ENCODE assay signal across 9 cellular contexts in genomic region chr17:77493901-77494663, GRCh38.
DNase-seq lines count a peak whose midpoint lies in the region; ATAC-seq, FAIRE-seq and TF ChIP-seq lines count a peak whose summit lies in the region.
"Had no signal": no experiment of that assay in that cellular context is flagged by ENCODE, and none has a peak within 500 bp of the region (broad histone marks: within the 10 kb centered on the region; RNA-seq: fewer than 3 reads in every experiment).

No MANE protein-coding gene starts in this region.

- no peak for TF ChIP-seq POLR2A in K562 (conservative IDR thresholded peaks at IDR 0.05)

- POLR2A ChIA-PET in CD4-positive, alpha-beta T cell (lab: Charles Lee): interaction anchor here (0.6 to 3.0 kb wide), 15 partner anchors 21 to 162 kb away, joined by 3 to 18 read pairs (median 6); no protein-coding TSS in a partner anchor
- POLR2A ChIA-PET in K562 (lab: Yijun Ruan, JAX): interaction anchor here (0.6 to 1.2 kb wide), 3 partner anchors 66 to 490 kb away, joined by 3 to 5 read pairs (median 4); no protein-coding TSS in a partner anchor

- in situ Hi-C loops in K562 (cut with MboI): loop anchor here (5.0 kb wide), 1 partner anchor 67 kb away; no protein-coding TSS in a partner anchor

- no peak for ATAC-seq in CD4-positive, alpha-beta T cell (ENCODE audit: poor library complexity)
- ATAC-seq in K562 (no peak), omental fat pad (ENCODE audit: low FRiP score) (no peak), GM18498 (IDR thresholded peaks at IDR 0.05; ENCODE audit: unreplicated experiment) (no peak)

- H3K36me3 ChIP-seq in K562 (ENCODE audit: control insufficient read depth, insufficient read depth, low read length): peaks cover 77% of the 10 kb centered on the region; the same call in 2 of the 3 replicates

- H3K4me1 ChIP-seq in K562 (replicated peaks in 1 of 2; ENCODE audit: control insufficient read depth in 2 of 2, insufficient read depth in 2 of 2, low read length in 2 of 2): peaks cover 0 to 10% of the 10 kb centered on the region in 2 experiments; a peak in 1 of 5 replicates

- H3K79me2 ChIP-seq in K562 (ENCODE audit: control insufficient read depth, insufficient read depth, low read length): no peaks in the 10 kb centered on the region

- no peaks in the 10 kb centered on the region for H3K9me3 ChIP-seq in CD4-positive, alpha-beta T cell (ENCODE audit: control insufficient read depth, low read length)
- no peaks in the 10 kb centered on the region for H3K9me3 ChIP-seq in K562 (replicated peaks; ENCODE audit: control insufficient read depth, insufficient read depth, low read depth, low read length)
- H3K9me3 ChIP-seq: MG63 had no signal

- WGBS in K562 (ENCODE audit: insufficient coverage, low coverage, missing lambda C conversion rate): 65% methylated on average over 3 of the region's 9 CpGs

- H3K27ac ChIP-seq in CD4-positive, alpha-beta T cell (ENCODE audit: low read depth, low read length): peak overlapping the region; percentile 40
- H3K27ac ChIP-seq in K562 (ENCODE audit: extremely low read depth, low read depth, low read length): no peak overlapping the region

- no peak overlapping the region for H3K4me3 Mint-ChIP-seq in CD4-positive, alpha-beta T cell
- no peak overlapping the region for H3K4me3 Mint-ChIP-seq in HFFc6
- H3K4me3 Mint-ChIP-seq: activated CD4-positive, alpha-beta T cell treated with anti-CD3 and anti-CD28 coated beads, Interleukin-2, amount 10 ng/mL, durations not matched to agents 24 days and 14 days had no signal

- intact Hi-C loops in CD4-positive, alpha-beta T cell (cut with DNase I, micrococcal nuclease): loop anchor here (1.0 to 2.0 kb wide), 2 partner anchors 111 to 163 kb away; no protein-coding TSS in a partner anchor
- intact Hi-C loops in K562 (cut with micrococcal nuclease): no loop called here

- no peak for DNase-seq in CD4-positive, alpha-beta T cell
- no peak for DNase-seq in HFFc6
- DNase-seq in K562 (ENCODE audit: extremely low read depth in 1 of 4, low spot score in 3 of 4): no peak
- peak; percentile 14 for DNase-seq in omental fat pad (ENCODE audit: low spot score)
- DNase-seq in globus pallidus (ENCODE audit: low spot score): no peak
- no peak for DNase-seq in DMS79 (lab: John Stamatoyannopoulos, UW)

- H4K20me1 ChIP-seq in K562 (replicated peaks; ENCODE audit: control insufficient read depth, insufficient read depth, low read length): peaks cover 6% of the 10 kb centered on the region; the same call in 1 of the 2 replicates

- peak overlapping the region; percentile 71 for H3K27ac Mint-ChIP-seq in CD4-positive, alpha-beta T cell
- H3K27ac Mint-ChIP-seq in HFFc6: peak overlapping the region; percentile 13; the same call in 1 of the 2 replicates

- no peak for TF ChIP-seq RAD21 in K562 (CRISPR knock-in tag; conservative IDR thresholded peaks at IDR 0.05 in 1 of 2, IDR thresholded peaks at IDR 0.05 in 1 of 2)

- no peak overlapping the region for H2AFZ ChIP-seq in K562 (ENCODE audit: low read depth, low read length)

- peaks cover 7% of the 10 kb centered on the region for H3K4me1 Mint-ChIP-seq in CD4-positive, alpha-beta T cell (ENCODE audit: low read depth)
- peaks cover 8% of the 10 kb centered on the region for H3K4me1 Mint-ChIP-seq in HFFc6 (ENCODE audit: low read depth)

- H3K9me3 Mint-ChIP-seq in CD4-positive, alpha-beta T cell: no peaks in the 10 kb centered on the region
- H3K9me3 Mint-ChIP-seq in HFFc6: no peaks in the 10 kb centered on the region
- H3K9me3 Mint-ChIP-seq: activated CD4-positive, alpha-beta T cell treated with anti-CD3 and anti-CD28 coated beads, Interleukin-2, amount 10 ng/mL, durations not matched to agents 24 days and 14 days had no signal

- H3K9me1 ChIP-seq in K562 (ENCODE audit: control insufficient read depth, insufficient read depth, low read length): no peaks in the 10 kb centered on the region

- peaks cover 69% of the 10 kb centered on the region for H3K36me3 Mint-ChIP-seq in CD4-positive, alpha-beta T cell (ENCODE audit: low read depth)
- H3K36me3 Mint-ChIP-seq in HFFc6 (ENCODE audit: low read depth): peaks cover 4% of the 10 kb centered on the region; the same call in 1 of the 2 replicates

- no peak for TF ChIP-seq EP300 in K562 (IDR thresholded peaks at IDR 0.05; ENCODE audit: low read length)

- no peak for FAIRE-seq in K562 (lab: Jason Lieb, UNC)

- TF ChIP-seq CTCF in CD4-positive, alpha-beta T cell (IDR thresholded peaks at IDR 0.05): no peak
- no peak for TF ChIP-seq CTCF in HFFc6 (IDR thresholded peaks at IDR 0.05)
- no peak for TF ChIP-seq CTCF in K562 (IDR thresholded peaks at IDR 0.05 in 2 of 3, conservative IDR thresholded peaks at IDR 0.05 in 1 of 3; ENCODE audit: insufficient read depth in 2 of 3, low read depth in 1 of 3, low read length in 3 of 3)
- TF ChIP-seq CTCF in omental fat pad (IDR thresholded peaks at IDR 0.05): no peak

- no peaks in the 10 kb centered on the region for H3K27me3 Mint-ChIP-seq in CD4-positive, alpha-beta T cell
- peaks cover 4% of the 10 kb centered on the region for H3K27me3 Mint-ChIP-seq in HFFc6 (ENCODE audit: insufficient read depth)
- H3K27me3 Mint-ChIP-seq: activated CD4-positive, alpha-beta T cell treated with anti-CD3 and anti-CD28 coated beads, Interleukin-2, amount 10 ng/mL, durations not matched to agents 24 days and 14 days had no signal

- BruUV-seq in K562 (replicated peaks; lab: Mats Ljungman, UMichigan): no TSS peak

- no peak overlapping the region for H3K4me2 ChIP-seq in K562 (ENCODE audit: insufficient read depth, low read length)

- no peak overlapping the region for H3K9ac ChIP-seq in K562 (ENCODE audit: insufficient read depth in 1 of 2, low read depth in 2 of 2, low read length in 2 of 2)

- CTCF ChIA-PET in CD4-positive, alpha-beta T cell (lab: Charles Lee): interaction anchor here (0.6 to 3.3 kb wide), 16 partner anchors 8 to 213 kb away, joined by 3 to 60 read pairs (median 4); no protein-coding TSS in a partner anchor
- CTCF ChIA-PET in K562 (lab: Yijun Ruan, JAX; ENCODE audit: low intra/inter-chr PET ratio): interaction anchor here (0.6 to 4.1 kb wide), 4 partner anchors 63 to 1346 kb away, joined by 3 to 43 read pairs (median 23); no protein-coding TSS in a partner anchor

- no peaks in the 10 kb centered on the region for H3K27me3 ChIP-seq in CD4-positive, alpha-beta T cell (ENCODE audit: control insufficient read depth, insufficient read depth, low read length)
- H3K27me3 ChIP-seq in K562 (ENCODE audit: control insufficient read depth in 2 of 2, insufficient read depth in 2 of 2, low read length in 2 of 2): no peaks in the 10 kb centered on the region
- H3K27me3 ChIP-seq: MG63 had no signal

- H3K4me3 ChIP-seq in K562: no peak overlapping the region
- H3K4me3 ChIP-seq: MG63 had no signal

TF ChIP-seq in K562, 482 proteins besides CTCF, POLR2A, EP300 and RAD21:
- TF ChIP-seq RCOR1 (IDR thresholded peaks at IDR 0.05; ENCODE audit: borderline replicate concordance in 1 of 2, low read depth in 2 of 2, low read length in 2 of 2) (no peak), ADNP (tag; IDR thresholded peaks at IDR 0.05) (0 out of 2 replicates have a peak, but pooled peaks have one; percentile 42), KDM1A (IDR thresholded peaks at IDR 0.05) (peak in 1 of 2 experiments; percentile 54; a peak in 1 of 4 replicates), RBM25 (IDR thresholded peaks at IDR 0.05; ENCODE audit: low read depth, low read length, severe bottlenecking) (peak; percentile 92), CSDE1 (IDR thresholded peaks at IDR 0.05) (no peak), BCOR (IDR thresholded peaks at IDR 0.05) (peak; percentile 58), ZNF239 (CRISPR knock-in tag; IDR thresholded peaks at IDR 0.05) (no peak)
